In genomic region chr10:3110782-3111625, GRCh38 we compare ENCODE assay signal across 1 cellular context.
TF ChIP-seq lines count a peak whose summit lies in the region.

No MANE protein-coding gene starts in this region.

TF ChIP-seq in endothelial cell of umbilical vein, 7 proteins besides CTCF, POLR2A, EP300 and RAD21:
- TF ChIP-seq JUN (IDR thresholded peaks at IDR 0.05; ENCODE audit: borderline replicate concordance, insufficient read depth, insufficient read length, low read depth) (no peak), FOS (IDR thresholded peaks at IDR 0.05; ENCODE audit: borderline replicate concordance, insufficient read depth, low read length) (no peak), EZH2 (IDR thresholded peaks at IDR 0.05; ENCODE audit: borderline replicate concordance, low read depth, low read length, severe bottlenecking) (no peak), POLR2AphosphoS5 (IDR thresholded peaks at IDR 0.05; ENCODE audit: insufficient read depth, low read depth, low read length) (peak; percentile 2)
